Comparison of ENCODE assay signal across 13 cellular contexts in the genomic region with DNA sequence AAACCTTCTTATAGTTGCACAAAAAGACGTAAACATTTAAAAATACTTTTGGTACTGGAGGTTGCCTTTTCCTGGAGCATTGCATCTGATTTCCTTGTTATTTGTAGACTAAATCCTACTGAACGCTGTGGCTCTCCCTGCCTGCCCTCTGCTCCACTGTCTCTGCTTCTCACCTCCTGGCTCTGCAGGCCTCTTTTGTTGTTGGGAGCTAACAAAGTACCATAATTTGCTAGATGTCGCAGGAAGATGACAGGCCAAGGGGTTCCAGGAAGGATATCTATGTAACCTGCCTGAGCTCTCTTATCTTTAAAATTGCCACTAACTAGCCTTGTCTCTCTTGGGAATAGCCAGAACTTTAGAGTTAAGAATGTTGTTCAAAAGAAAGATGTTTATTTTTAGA. TPM values are rescaled to one million over a fixed set of nuclear protein-coding genes. Genes with fewer than 3 reads are reported as not detected.
DNase-seq lines count a peak whose midpoint lies in the region; ATAC-seq and TF ChIP-seq lines count a peak whose summit lies in the region.
"Had no signal": no experiment of that assay in that cellular context is flagged by ENCODE, and none has a peak within 500 bp of the region (broad histone marks: within the 10 kb centered on the region; RNA-seq: fewer than 3 reads in every experiment).

No MANE protein-coding gene starts in this region.

- TF ChIP-seq CTCF in DND-41 (IDR thresholded peaks at IDR 0.05; ENCODE audit: borderline replicate concordance, extremely low read depth, low read length, poor library complexity, severe bottlenecking) (no peak), WTC11 (IDR thresholded peaks at IDR 0.05) (no peak), MM.1S (IDR thresholded peaks at IDR 0.05; ENCODE audit: low read length) (no peak)

- H3K79me2 ChIP-seq in DND-41 (ENCODE audit: insufficient read depth, low read length) (peaks cover 93% of the 10 kb centered on the region), MM.1S (ENCODE audit: low read length) (peaks cover 24% of the 10 kb centered on the region)

- peaks cover 25% of the 10 kb centered on the region for H4K20me1 ChIP-seq in DND-41 (ENCODE audit: insufficient read depth, low read length)
- no peaks in the 10 kb centered on the region for H4K20me1 ChIP-seq in MM.1S (ENCODE audit: insufficient read depth, low read length)

- H3K36me3 ChIP-seq in DND-41 (ENCODE audit: insufficient read depth, low read length) (no peaks in the 10 kb centered on the region; the same call in 1 of the 2 replicates), MM.1S (replicated peaks; ENCODE audit: insufficient read depth, low read length) (no peaks in the 10 kb centered on the region)

- H3K4me3 Mint-ChIP-seq in WTC11 = no peak overlapping the region
- H3K4me3 Mint-ChIP-seq: type B pancreatic cell had no signal

- H3K9ac ChIP-seq in DND-41 (ENCODE audit: low read depth, low read length) = no peak overlapping the region
- no peak overlapping the region for H3K9ac ChIP-seq in MM.1S (ENCODE audit: low read length)

- no peak for DNase-seq in DND-41
- DNase-seq in WTC11 (ENCODE audit: low spot score) = no peak
- no peak for DNase-seq in left ventricle myocardium superior
- no peak for DNase-seq in sciatic nerve (ENCODE audit: low spot score)
- DNase-seq in SIG-M5 treated with dmso at 0.1 percent for 504 hours (lab: John Stamatoyannopoulos, UW; ENCODE audit: unreplicated experiment) = no peak
- DNase-seq in MM.1S = no peak
- DNase-seq: foreskin melanocyte, NCI-H524 treated with DMSO at 0.1 percent for 48 hours had no signal

- no peaks in the 10 kb centered on the region for H3K27me3 Mint-ChIP-seq in WTC11 (ENCODE audit: low read depth)
- H3K27me3 Mint-ChIP-seq: type B pancreatic cell had no signal

- no peaks in the 10 kb centered on the region for H3K9me3 Mint-ChIP-seq in WTC11
- H3K9me3 Mint-ChIP-seq: activated T-helper 2 cell treated with anti-CD3 and anti-CD28 coated beads, Interferon-gamma antibody, Interleukin-2, Interleukin-4, amounts not matched to agents 10 μg/mL and 5 μg/mL and 100 μg/mL, durations not matched to agents 14 hours and 24 hours and 36 hours; type B pancreatic cell had no signal

- no peak overlapping the region for H3K4me2 ChIP-seq in DND-41 (ENCODE audit: insufficient read depth, low read length)
- no peak overlapping the region for H3K4me2 ChIP-seq in MM.1S (ENCODE audit: low read depth, low read length)

- no peaks in the 10 kb centered on the region for H3K9me2 ChIP-seq in MM.1S (replicated peaks; ENCODE audit: insufficient read depth, low read length)

- intact Hi-C loops in left ventricle myocardium superior (cut with micrococcal nuclease) = no loop called here
- intact Hi-C loops in sciatic nerve (cut with DNase I) = no loop called here

- H3K27ac ChIP-seq in DND-41 (ENCODE audit: low read length) (0 out of 2 replicates have a peak overlapping the region, but pooled peaks have one; percentile 14), MM.1S (ENCODE audit: low read length) (no peak overlapping the region)

- H3K4me1 Mint-ChIP-seq in WTC11 = peaks cover 38% of the 10 kb centered on the region

- no peaks in the 10 kb centered on the region for H3K36me3 Mint-ChIP-seq in WTC11

- peak overlapping the region; percentile 39 for H3K27ac Mint-ChIP-seq in WTC11
- H3K27ac Mint-ChIP-seq: activated T-helper 2 cell treated with anti-CD3 and anti-CD28 coated beads, Interferon-gamma antibody, Interleukin-2, Interleukin-4, amounts not matched to agents 10 μg/mL and 5 μg/mL and 100 μg/mL, durations not matched to agents 14 hours and 24 hours and 36 hours; type B pancreatic cell had no signal

- CTCF ChIA-PET in WTC11 (lab: Charles Lee) = no interaction called here

- H3K4me3 ChIP-seq in DND-41 (ENCODE audit: low read depth in 1 of 2, low read length in 2 of 2) (no peak overlapping the region), MM.1S (ENCODE audit: low read length) (no peak overlapping the region)

- no peak for ATAC-seq in DND-41 (ENCODE audit: insufficient read depth, low read depth)
- ATAC-seq in WTC11 = peak; percentile 47
- ATAC-seq in left ventricle myocardium superior = peak; percentile 45
- ATAC-seq in sciatic nerve = peak; percentile 22
- ATAC-seq in GM21381 (IDR thresholded peaks at IDR 0.05; ENCODE audit: unreplicated experiment) = no peak
- ATAC-seq in GM21723 (IDR thresholded peaks at IDR 0.05; ENCODE audit: unreplicated experiment) = no peak
- ATAC-seq: left lobe of liver had no signal

- H3K9me3 ChIP-seq in DND-41 (ENCODE audit: insufficient read depth, low read length, severe bottlenecking) (no peaks in the 10 kb centered on the region), MM.1S (replicated peaks; ENCODE audit: insufficient read depth, low read length) (no peaks in the 10 kb centered on the region)

- peaks cover 17% of the 10 kb centered on the region for H3K4me1 ChIP-seq in DND-41 (ENCODE audit: insufficient read depth, low read length)
- peaks cover 5% of the 10 kb centered on the region; the same call in 1 of the 2 replicates for H3K4me1 ChIP-seq in MM.1S (ENCODE audit: low read length)

- H3K27me3 ChIP-seq in DND-41 (ENCODE audit: insufficient read depth, low read length, poor library complexity) (no peaks in the 10 kb centered on the region), MM.1S (replicated peaks; ENCODE audit: insufficient read depth, low read length) (no peaks in the 10 kb centered on the region)

- peaks cover 4% of the 10 kb centered on the region; the same call in 1 of the 2 replicates for H3F3A ChIP-seq in MM.1S (ENCODE audit: insufficient read depth, low read length)

- H2AFZ ChIP-seq in DND-41 (ENCODE audit: low read depth, low read length) (no peak overlapping the region), MM.1S (ENCODE audit: low read length) (no peak overlapping the region)

- POLR2A ChIA-PET in WTC11 (lab: Charles Lee) = no interaction called here

TF ChIP-seq in WTC11, 78 proteins besides CTCF, POLR2A, EP300 and RAD21 (continues in another document):
- no peak for TF ChIP-seq KAT7 (CRISPR knock-in tag; IDR thresholded peaks at IDR 0.05; ENCODE audit: borderline replicate concordance)
- no peak for TF ChIP-seq NR3C1 (CRISPR knock-in tag; conservative IDR thresholded peaks at IDR 0.05; ENCODE audit: low read depth)
- no peak for TF ChIP-seq ETV6 (CRISPR knock-in tag; IDR thresholded peaks at IDR 0.05)
- no peak for TF ChIP-seq ZNF423 (CRISPR knock-in tag; IDR thresholded peaks at IDR 0.05)
- no peak for TF ChIP-seq ZNF317 (CRISPR knock-in tag; IDR thresholded peaks at IDR 0.05; ENCODE audit: borderline replicate concordance, low read depth)
- TF ChIP-seq TEAD4 (CRISPR knock-in tag; IDR thresholded peaks at IDR 0.05) = no peak
- TF ChIP-seq, protein P1, sequence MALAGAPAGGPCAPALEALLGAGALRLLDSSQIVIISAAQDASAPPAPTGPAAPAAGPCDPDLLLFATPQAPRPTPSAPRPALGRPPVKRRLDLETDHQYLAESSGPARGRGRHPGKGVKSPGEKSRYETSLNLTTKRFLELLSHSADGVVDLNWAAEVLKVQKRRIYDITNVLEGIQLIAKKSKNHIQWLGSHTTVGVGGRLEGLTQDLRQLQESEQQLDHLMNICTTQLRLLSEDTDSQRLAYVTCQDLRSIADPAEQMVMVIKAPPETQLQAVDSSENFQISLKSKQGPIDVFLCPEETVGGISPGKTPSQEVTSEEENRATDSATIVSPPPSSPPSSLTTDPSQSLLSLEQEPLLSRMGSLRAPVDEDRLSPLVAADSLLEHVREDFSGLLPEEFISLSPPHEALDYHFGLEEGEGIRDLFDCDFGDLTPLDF (CRISPR knock-in tag; IDR thresholded peaks at IDR 0.05) = no peak
- TF ChIP-seq, protein P2, sequence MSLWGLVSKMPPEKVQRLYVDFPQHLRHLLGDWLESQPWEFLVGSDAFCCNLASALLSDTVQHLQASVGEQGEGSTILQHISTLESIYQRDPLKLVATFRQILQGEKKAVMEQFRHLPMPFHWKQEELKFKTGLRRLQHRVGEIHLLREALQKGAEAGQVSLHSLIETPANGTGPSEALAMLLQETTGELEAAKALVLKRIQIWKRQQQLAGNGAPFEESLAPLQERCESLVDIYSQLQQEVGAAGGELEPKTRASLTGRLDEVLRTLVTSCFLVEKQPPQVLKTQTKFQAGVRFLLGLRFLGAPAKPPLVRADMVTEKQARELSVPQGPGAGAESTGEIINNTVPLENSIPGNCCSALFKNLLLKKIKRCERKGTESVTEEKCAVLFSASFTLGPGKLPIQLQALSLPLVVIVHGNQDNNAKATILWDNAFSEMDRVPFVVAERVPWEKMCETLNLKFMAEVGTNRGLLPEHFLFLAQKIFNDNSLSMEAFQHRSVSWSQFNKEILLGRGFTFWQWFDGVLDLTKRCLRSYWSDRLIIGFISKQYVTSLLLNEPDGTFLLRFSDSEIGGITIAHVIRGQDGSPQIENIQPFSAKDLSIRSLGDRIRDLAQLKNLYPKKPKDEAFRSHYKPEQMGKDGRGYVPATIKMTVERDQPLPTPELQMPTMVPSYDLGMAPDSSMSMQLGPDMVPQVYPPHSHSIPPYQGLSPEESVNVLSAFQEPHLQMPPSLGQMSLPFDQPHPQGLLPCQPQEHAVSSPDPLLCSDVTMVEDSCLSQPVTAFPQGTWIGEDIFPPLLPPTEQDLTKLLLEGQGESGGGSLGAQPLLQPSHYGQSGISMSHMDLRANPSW (CRISPR knock-in tag; conservative IDR thresholded peaks at IDR 0.05; ENCODE audit: low read depth) = no peak
- TF ChIP-seq ZNF138 (CRISPR knock-in tag; conservative IDR thresholded peaks at IDR 0.05) = no peak
- no peak for TF ChIP-seq PRRX2 (CRISPR knock-in tag; IDR thresholded peaks at IDR 0.05)
- no peak for TF ChIP-seq CBFB (CRISPR knock-in tag; IDR thresholded peaks at IDR 0.05; ENCODE audit: low read depth)
- no peak for TF ChIP-seq NR2C2 (CRISPR knock-in tag; IDR thresholded peaks at IDR 0.05)

RNA-seq across cellular contexts. Expression of a gene that starts 21.4 kb away (rescaled TPM):
- total RNA-seq in WTC11 (2021) (69.8 to 71.1 TPM (median 70.5 TPM) in 3 replicates), left ventricle myocardium superior (259 TPM), sciatic nerve (172 TPM)

Comparison
In these comparisons a context has a peak if more than half of its experiments do, and no peak if none do; other contexts are left out.
1. ATAC-seq: peak in WTC11 (single experiment), left ventricle myocardium superior (single experiment) and sciatic nerve (single experiment); none in DND-41 (single experiment), GM21381 (single experiment) and GM21723 (single experiment).